ENCODE assay signal across 21 cellular contexts in genomic region chr11:74710291-74710938, GRCh38. TPM values are rescaled to one million over a fixed set of nuclear protein-coding genes. Genes with fewer than 3 reads are reported as not detected.
DNase-seq lines count a peak whose midpoint lies in the region; ATAC-seq, FAIRE-seq and TF ChIP-seq lines count a peak whose summit lies in the region.
"Had no signal": no experiment of that assay in that cellular context is flagged by ENCODE, and none has a peak within 500 bp of the region (broad histone marks: within the 10 kb centered on the region; RNA-seq: fewer than 3 reads in every experiment).

No MANE protein-coding gene starts in this region.

- H3K9me3 Mint-ChIP-seq in progenitor cell of endocrine pancreas (ENCODE audit: low read depth), result no peaks in the 10 kb centered on the region
- H3K9me3 Mint-ChIP-seq: T-helper 2 cell treated with Interferon-gamma antibody and Interleukin-4, amounts not matched to agents 5 μg/mL and 100 μg/mL, for 36 hours had no signal

- no peaks in the 10 kb centered on the region for H3K9me3 ChIP-seq in left ventricle myocardium inferior (replicated peaks)
- H3K9me3 ChIP-seq: BLaER1, breast epithelium had no signal

- intact Hi-C loops in left ventricle myocardium inferior (cut with micrococcal nuclease), result no loop called here

- in situ Hi-C loops in astrocyte of the spinal cord (cut with HindIII; ENCODE audit: low sequenced_read_pairs), result no loop called here

- H3K36me3 ChIP-seq in H7 (replicated peaks; ENCODE audit: control insufficient read depth, insufficient read depth, low read length) (no peaks in the 10 kb centered on the region), left ventricle myocardium inferior (no peaks in the 10 kb centered on the region)
- H3K36me3 ChIP-seq: BLaER1, breast epithelium had no signal

- H3K36me3 Mint-ChIP-seq in progenitor cell of endocrine pancreas (ENCODE audit: insufficient read depth), result no peaks in the 10 kb centered on the region

- DNase-seq in H7, result peak; percentile 47
- DNase-seq in astrocyte of the spinal cord (ENCODE audit: low read depth, low spot score), result peak; percentile 29
- peak; percentile 36 for DNase-seq in left ventricle myocardium inferior
- no peak for DNase-seq in progenitor cell of endocrine pancreas (ENCODE audit: low spot score, unreplicated experiment)
- no peak for DNase-seq in RPMI8226
- DNase-seq in urothelium cell line (ENCODE audit: low spot score), result no peak
- DNase-seq in GM19240 (ENCODE audit: insufficient read length, low spot score), result no peak
- DNase-seq: hypothalamus; mammary epithelial cell; NCI-H1694; stimulated activated CD4-positive, alpha-beta T cell treated with anti-CD3 and anti-CD28 coated beads, Interleukin-2, amount 100 ng/mL, for 24 hours had no signal

- peak overlapping the region; percentile 78 for H3K27ac Mint-ChIP-seq in progenitor cell of endocrine pancreas
- H3K27ac Mint-ChIP-seq: T-helper 2 cell treated with Interferon-gamma antibody and Interleukin-4, amounts not matched to agents 5 μg/mL and 100 μg/mL, for 36 hours had no signal

- H3K27me3 ChIP-seq in H7 (ENCODE audit: control insufficient read depth, insufficient read depth, low read length) (no peaks in the 10 kb centered on the region), left ventricle myocardium inferior (ENCODE audit: low read depth) (no peaks in the 10 kb centered on the region)
- H3K27me3 ChIP-seq: BLaER1, breast epithelium had no signal

- peaks cover 19% of the 10 kb centered on the region for H3K27me3 Mint-ChIP-seq in progenitor cell of endocrine pancreas

- no peak for TF ChIP-seq CTCF in astrocyte of the spinal cord (IDR thresholded peaks at IDR 0.05; ENCODE audit: low read depth, low read length)
- TF ChIP-seq CTCF in left ventricle myocardium inferior (IDR thresholded peaks at IDR 0.05; ENCODE audit: borderline replicate concordance), result no peak
- no peak for TF ChIP-seq CTCF in progenitor cell of endocrine pancreas (IDR thresholded peaks at IDR 0.05; ENCODE audit: unreplicated experiment)

- peak overlapping the region; percentile 52 for H3K27ac ChIP-seq in left ventricle myocardium inferior (replicated peaks)
- H3K27ac ChIP-seq: BLaER1, HL-60, parathyroid adenoma had no signal

- H3K4me1 Mint-ChIP-seq in progenitor cell of endocrine pancreas (ENCODE audit: low read depth), result peaks cover 12% of the 10 kb centered on the region

- H3K4me3 Mint-ChIP-seq in progenitor cell of endocrine pancreas (ENCODE audit: low read depth), result no peak overlapping the region
- H3K4me3 Mint-ChIP-seq: T-helper 2 cell treated with Interferon-gamma antibody and Interleukin-4, amounts not matched to agents 5 μg/mL and 100 μg/mL, for 36 hours had no signal

- H3K4me1 ChIP-seq in left ventricle myocardium inferior, result peaks cover 13% of the 10 kb centered on the region
- H3K4me1 ChIP-seq: BLaER1, breast epithelium, parathyroid adenoma had no signal

- H3K4me3 ChIP-seq in H7 (ENCODE audit: insufficient read depth, low read depth, low read length) (no peak overlapping the region), astrocyte of the spinal cord (ENCODE audit: low read depth, low read length) (no peak overlapping the region), left ventricle myocardium inferior (no peak overlapping the region)
- H3K4me3 ChIP-seq: BLaER1, breast epithelium had no signal

- ATAC-seq in GM19328 (IDR thresholded peaks at IDR 0.05; ENCODE audit: unreplicated experiment), result no peak

- no peak for FAIRE-seq in urothelium cell line (lab: Jason Lieb, UNC)
- FAIRE-seq: GM12892 had no signal

RNA-seq across cellular contexts. Expression of gene CHRDL2, which starts 20.8 kb away (rescaled TPM):
- not detected in 2 replicates for total RNA-seq in H7 (2014; rRNA removed; shearing (Covaris generic))
- 6.5 TPM for total RNA-seq in left ventricle myocardium inferior
- total RNA-seq in progenitor cell of endocrine pancreas, result 1.3 and 2.5 TPM in 2 replicates
- total RNA-seq: activated CD8-positive, alpha-beta memory T cell treated with anti-CD3 and anti-CD28 coated beads for 36 hours; Daoy; mammary epithelial cell; NCI-H460 had no signal

RNA-seq across cellular contexts. Expression of gene RNF169, which starts 38.2 kb away (rescaled TPM):
- 9.6 and 12.3 TPM in 2 replicates for total RNA-seq in H7 (2014; rRNA removed; shearing (Covaris generic))
- total RNA-seq in left ventricle myocardium inferior (9.6 TPM), progenitor cell of endocrine pancreas (23.5 and 24.0 TPM in 2 replicates)

Comparison
In these comparisons a context has a peak if more than half of its experiments do, and no peak if none do; other contexts are left out.
1. DNase-seq: peak in H7 (single experiment), astrocyte of the spinal cord (single experiment) and left ventricle myocardium inferior (single experiment); none in progenitor cell of endocrine pancreas (single experiment), RPMI8226 (single experiment), urothelium cell line (single experiment) and GM19240 (single experiment).